1 cellular context compared by ENCODE assay signal in genomic region chr7:116951366-116952292, GRCh38.
TF ChIP-seq lines count a peak whose summit lies in the region.

No MANE protein-coding gene starts in this region.

TF ChIP-seq in K562, 482 proteins besides CTCF, POLR2A, EP300 and RAD21 (continued from another document and continues in another):
- no peak for TF ChIP-seq ATF3 (IDR thresholded peaks at IDR 0.05)
- TF ChIP-seq ATF3 (CRISPR knock-in tag; conservative IDR thresholded peaks at IDR 0.05): no peak
- TF ChIP-seq HEY1 (CRISPR knock-in tag; IDR thresholded peaks at IDR 0.05; ENCODE audit: borderline replicate concordance): no peak
- peak; percentile 90; the same call in 1 of the 2 replicates for TF ChIP-seq CC2D1A (IDR thresholded peaks at IDR 0.05)
- 0 out of 2 replicates have a peak, but pooled peaks have one; percentile 16 for TF ChIP-seq SMARCE1 (IDR thresholded peaks at IDR 0.05)
- TF ChIP-seq ZNF830 (CRISPR knock-in tag; IDR thresholded peaks at IDR 0.05): no peak
- peak; percentile 43 to 48; a peak in 2 of 4 replicates for TF ChIP-seq NRF1 (conservative IDR thresholded peaks at IDR 0.05 in 1 of 2, IDR thresholded peaks at IDR 0.05 in 1 of 2)
- peak; percentile 37; the same call in 1 of the 2 replicates for TF ChIP-seq DPF2 (IDR thresholded peaks at IDR 0.05)
- TF ChIP-seq E4F1 (CRISPR knock-in tag; IDR thresholded peaks at IDR 0.05; ENCODE audit: borderline replicate concordance): 0 out of 2 replicates have a peak, but pooled peaks have one; percentile 56
- peak; percentile 9; the same call in 1 of the 2 replicates for TF ChIP-seq NFRKB (IDR thresholded peaks at IDR 0.05; ENCODE audit: low read depth)
- TF ChIP-seq C11orf30 (IDR thresholded peaks at IDR 0.05; ENCODE audit: low read depth): peak; percentile 10; the same call in 1 of the 2 replicates
- TF ChIP-seq ASH1L (IDR thresholded peaks at IDR 0.05; ENCODE audit: borderline replicate concordance, low read depth, partially characterized antibody): peak; percentile 7
- TF ChIP-seq ATF1 (CRISPR knock-in tag; IDR thresholded peaks at IDR 0.05): no peak
- no peak; the same call in none of the 2 replicates for TF ChIP-seq ATF1 (tag; IDR thresholded peaks at IDR 0.05)
- peak; percentile 14; the same call in 1 of the 2 replicates for TF ChIP-seq RNF2 (IDR thresholded peaks at IDR 0.05)
- 0 out of 2 replicates have a peak, but pooled peaks have one; percentile 39 for TF ChIP-seq XRCC5 (IDR thresholded peaks at IDR 0.05; ENCODE audit: low read depth, low read length)
- TF ChIP-seq ZNF436 (CRISPR knock-in tag; IDR thresholded peaks at IDR 0.05): no peak
- TF ChIP-seq EP400 (IDR thresholded peaks at IDR 0.05): peak; percentile 27
- 0 out of 2 replicates have a peak, but pooled peaks have one; percentile 6 for TF ChIP-seq BACH1 (tag; IDR thresholded peaks at IDR 0.05)
- 0 out of 6 replicates have a peak, but pooled peaks of 1 of the 3 experiments have one; percentile 23 for TF ChIP-seq ZBTB11 (CRISPR knock-in tag; IDR thresholded peaks at IDR 0.05)
- TF ChIP-seq U2AF2 (optimal IDR thresholded peaks at IDR 0.05; ENCODE audit: low read depth, low read length): no peak
- peak; percentile 94 for TF ChIP-seq NR2C1 (IDR thresholded peaks at IDR 0.05)
- TF ChIP-seq NR2C1 (tag; IDR thresholded peaks at IDR 0.05): peak; percentile 95
- TF ChIP-seq POLR2AphosphoS5 (IDR thresholded peaks at IDR 0.05; ENCODE audit: control insufficient read depth, insufficient read depth, low read depth, low read length): peak; percentile 90
- TF ChIP-seq ZNF592 (IDR thresholded peaks at IDR 0.05): peak; percentile 77; the same call in 1 of the 2 replicates
- TF ChIP-seq HMBOX1 (IDR thresholded peaks at IDR 0.05): peak; percentile 81
- peak; percentile 89 for TF ChIP-seq NR2C2 (CRISPR knock-in tag; IDR thresholded peaks at IDR 0.05)
- TF ChIP-seq NR2C2 (tag; IDR thresholded peaks at IDR 0.05): peak; percentile 92
- TF ChIP-seq PREB (CRISPR knock-in tag; IDR thresholded peaks at IDR 0.05): 0 out of 2 replicates have a peak, but pooled peaks have one; percentile 55
- peak; percentile 89 for TF ChIP-seq ZNF589 (CRISPR knock-in tag; IDR thresholded peaks at IDR 0.05; ENCODE audit: low read depth)
- TF ChIP-seq ATF2 (CRISPR knock-in tag; IDR thresholded peaks at IDR 0.05): no peak
- TF ChIP-seq RCOR1 (IDR thresholded peaks at IDR 0.05; ENCODE audit: borderline replicate concordance in 1 of 2, low read depth in 2 of 2, low read length in 2 of 2): peak in 1 of 2 experiments; percentile 28; a peak in 1 of 4 replicates
- peak; percentile 68; the same call in 1 of the 2 replicates for TF ChIP-seq PTRF (tag; IDR thresholded peaks at IDR 0.05)
- peak; percentile 68 for TF ChIP-seq RBBP5 (IDR thresholded peaks at IDR 0.05; ENCODE audit: borderline replicate concordance, insufficient read depth, low read length, poor library complexity, severe bottlenecking)
- no peak for TF ChIP-seq POLR3G (IDR thresholded peaks at IDR 0.05; ENCODE audit: extremely low read depth, insufficient read length, insufficient replicate concordance)
- TF ChIP-seq ZNF12 (CRISPR knock-in tag; IDR thresholded peaks at IDR 0.05): peak; percentile 84; the same call in 1 of the 2 replicates
- TF ChIP-seq TBP (optimal IDR thresholded peaks at IDR 0.05; ENCODE audit: low read depth, low read length): peak; percentile 65
- TF ChIP-seq HDAC1 (IDR thresholded peaks at IDR 0.05): 0 out of 4 replicates have a peak, but pooled peaks of 1 of the 2 experiments have one; percentile 2
- TF ChIP-seq ELK3 (CRISPR knock-in tag; IDR thresholded peaks at IDR 0.05): 0 out of 2 replicates have a peak, but pooled peaks have one; percentile 33
- peak; percentile 64 for TF ChIP-seq FOS (IDR thresholded peaks at IDR 0.05; ENCODE audit: extremely low read depth, insufficient read length)
- TF ChIP-seq POLR2H (tag; IDR thresholded peaks at IDR 0.05; ENCODE audit: low read depth): peak; percentile 64; the same call in 1 of the 2 replicates
- 0 out of 2 replicates have a peak, but pooled peaks have one; percentile 2 for TF ChIP-seq TEAD4 (IDR thresholded peaks at IDR 0.05; ENCODE audit: low read length)
- no peak for TF ChIP-seq TEAD4 (CRISPR knock-in tag; IDR thresholded peaks at IDR 0.05; ENCODE audit: borderline replicate concordance)
- TF ChIP-seq FOXM1 (IDR thresholded peaks at IDR 0.05; ENCODE audit: low read depth): peak; percentile 73
- no peak for TF ChIP-seq FOXM1 (CRISPR knock-in tag; IDR thresholded peaks at IDR 0.05; ENCODE audit: low read depth)
- TF ChIP-seq DNMT1 (IDR thresholded peaks at IDR 0.05): 0 out of 2 replicates have a peak, but pooled peaks have one; percentile 39
- TF ChIP-seq CHD4 (IDR thresholded peaks at IDR 0.05; ENCODE audit: insufficient read depth, insufficient replicate concordance, low read depth, low read length, poor library complexity, severe bottlenecking): peak; percentile 55
- TF ChIP-seq JUN (IDR thresholded peaks at IDR 0.05; ENCODE audit: borderline replicate concordance, low read depth, low read length): peak; percentile 2; the same call in 1 of the 2 replicates
- TF ChIP-seq JUN (CRISPR knock-in tag; IDR thresholded peaks at IDR 0.05; ENCODE audit: borderline replicate concordance): no peak
- TF ChIP-seq ATF7 (IDR thresholded peaks at IDR 0.05): peak; percentile 7; the same call in 1 of the 2 replicates
- TF ChIP-seq TAF9B (IDR thresholded peaks at IDR 0.05; ENCODE audit: partially characterized antibody): peak; percentile 28
- TF ChIP-seq CCAR2 (IDR thresholded peaks at IDR 0.05; ENCODE audit: low read depth, low read length): no peak
- TF ChIP-seq HDGF (IDR thresholded peaks at IDR 0.05): 0 out of 2 replicates have a peak, but pooled peaks have one; percentile 58
- peak; percentile 1 for TF ChIP-seq MEIS2 (IDR thresholded peaks at IDR 0.05; ENCODE audit: partially characterized antibody)
- peak; percentile 75 for TF ChIP-seq POLR2B (IDR thresholded peaks at IDR 0.05; ENCODE audit: low read depth, partially characterized antibody)
- TF ChIP-seq RBM15 (IDR thresholded peaks at IDR 0.05; ENCODE audit: insufficient read depth, low read length): no peak
